Comparison of ENCODE assay signal across 9 cellular contexts in genomic region chr1:169882039-169882511, GRCh38.
"Had no signal": no experiment of that assay in that cellular context is flagged by ENCODE, and none has a peak within 500 bp of the region (broad histone marks: within the 10 kb centered on the region; RNA-seq: fewer than 3 reads in every experiment).

No MANE protein-coding gene starts in this region.

- H3K4me3 Mint-ChIP-seq: HFFc6, IgD-negative memory B cell had no signal

- H3K27ac Mint-ChIP-seq: HFFc6 had no signal

- H3K9me3 ChIP-seq: HAP-1 had no signal

- DNase-seq: GM23248, GOT3, H7, HFFc6 had no signal

- H3K27me3 Mint-ChIP-seq: IgD-negative memory B cell had no signal

- H3K4me3 ChIP-seq: GM23248, HAP-1 had no signal

- H3K27ac ChIP-seq: GM23248, HL-60 had no signal

- ATAC-seq: HCT116, HepG2 had no signal

- H3K9me3 Mint-ChIP-seq: HFFc6, IgD-negative memory B cell had no signal
